ENCODE assay signal across 27 cellular contexts in the genomic region with DNA sequence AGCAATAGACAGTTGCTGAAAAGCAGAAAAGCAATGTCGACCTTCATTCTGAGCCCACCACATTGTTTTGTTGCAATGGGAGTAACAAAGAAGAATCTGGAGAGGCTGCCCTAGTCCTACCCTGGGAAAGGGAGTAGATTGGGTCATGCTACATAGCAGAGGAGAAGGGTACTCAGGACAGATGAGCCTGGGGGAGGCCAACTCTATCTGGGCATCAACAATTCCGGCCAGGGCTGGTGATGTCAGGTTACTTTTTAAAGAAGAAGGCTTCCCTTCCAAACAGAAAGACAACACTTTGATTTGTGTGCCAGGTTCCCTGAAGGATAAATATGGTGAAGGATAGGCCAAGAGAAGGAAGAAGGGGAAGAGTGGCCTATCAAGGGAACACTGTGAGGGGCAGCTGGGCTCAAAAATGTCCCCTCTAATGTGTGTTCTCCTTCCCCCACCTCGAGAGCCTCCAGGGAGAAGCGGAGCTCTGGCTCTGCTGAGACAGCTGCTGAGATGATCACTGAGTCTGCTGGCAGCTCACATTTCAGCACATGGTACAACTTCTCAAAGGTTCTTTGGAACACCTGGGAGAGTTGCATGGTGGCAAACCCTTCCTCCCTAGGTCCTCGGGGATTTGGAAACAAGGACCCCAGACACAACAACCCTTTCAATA.
"Had no signal": no experiment of that assay in that cellular context is flagged by ENCODE, and none has a peak within 500 bp of the region (broad histone marks: within the 10 kb centered on the region; RNA-seq: fewer than 3 reads in every experiment).

No MANE protein-coding gene starts in this region.

- H3K4me3 ChIP-seq: colonic mucosa, dorsolateral prefrontal cortex, esophagus muscularis mucosa, prostate gland, right atrium auricular region, skin epidermis, tibial artery had no signal

- H3K27me3 ChIP-seq: colonic mucosa, dorsolateral prefrontal cortex, right atrium auricular region, tibial artery had no signal

- H3K27me3 Mint-ChIP-seq: activated naive CD8-positive, alpha-beta T cell treated with anti-CD3 and anti-CD28 coated beads, Interleukin-2, amount 10 ng/mL, durations not matched to agents 7 days and 5 days; effector memory CD8-positive, alpha-beta T cell; naive thymus-derived CD8-positive, alpha-beta T cell; stimulated activated naive CD8-positive, alpha-beta T cell treated with anti-CD3 and anti-CD28 coated beads, Interleukin-15, amount 100 ng/mL, for 72 hours; T-cell had no signal

- H3K9me3 ChIP-seq: colonic mucosa, esophagus muscularis mucosa, prostate gland, right atrium auricular region, tibial artery had no signal

- H3K9me3 Mint-ChIP-seq: activated naive CD8-positive, alpha-beta T cell treated with anti-CD3 and anti-CD28 coated beads, Interleukin-2, amount 10 ng/mL, durations not matched to agents 7 days and 5 days; effector memory CD8-positive, alpha-beta T cell; naive thymus-derived CD8-positive, alpha-beta T cell; stimulated activated effector memory CD8-positive, alpha-beta T cell treated with anti-CD3 and anti-CD28 coated beads, Interleukin-12 subunit alpha, Interleukin-12 subunit beta, amount 100 ng/mL, for 72 hours; stimulated activated naive CD8-positive, alpha-beta T cell treated with anti-CD3 and anti-CD28 coated beads, Interleukin-15, amount 100 ng/mL, for 72 hours; T-cell had no signal

- DNase-seq: activated CD4-positive, CD25-positive, alpha-beta regulatory T cell treated with anti-CD3 and anti-CD28 coated beads, Interleukin-2, amount 50 U/mL, for 72 hours; activated naive CD4-positive, alpha-beta T cell; activated naive CD8-positive, alpha-beta T cell treated with anti-CD3 and anti-CD28 coated beads, Interleukin-2, amount 10 ng/mL, durations not matched to agents 7 days and 5 days; activated T-cell treated with anti-CD3 and anti-CD28 coated beads, Interleukin-2, amount 50 U/mL, for 1 hour; amniotic stem cell; colonic mucosa; dorsolateral prefrontal cortex; effector memory CD8-positive, alpha-beta T cell; hypothalamus; mesenchymal stem cell; naive thymus-derived CD8-positive, alpha-beta T cell; stimulated activated CD4-positive, alpha-beta T cell treated with anti-CD3 and anti-CD28 coated beads, Interleukin-2, amount 100 ng/mL, for 24 hours; stimulated activated naive CD8-positive, alpha-beta T cell treated with anti-CD3 and anti-CD28 coated beads, Interleukin-15, amount 100 ng/mL, for 72 hours; T-cell; tibial artery; WERI-Rb-1 had no signal

- FAIRE-seq: bronchial epithelial cell, endothelial cell of umbilical vein, frontal cortex, islet of Langerhans, TTC549, urothelium cell line had no signal

- H3K4me3 Mint-ChIP-seq: activated naive CD8-positive, alpha-beta T cell treated with anti-CD3 and anti-CD28 coated beads, Interleukin-2, amount 10 ng/mL, durations not matched to agents 7 days and 5 days; effector memory CD8-positive, alpha-beta T cell; naive thymus-derived CD8-positive, alpha-beta T cell; stimulated activated effector memory CD8-positive, alpha-beta T cell treated with anti-CD3 and anti-CD28 coated beads, Interleukin-12 subunit alpha, Interleukin-12 subunit beta, amount 100 ng/mL, for 72 hours; stimulated activated naive CD8-positive, alpha-beta T cell treated with anti-CD3 and anti-CD28 coated beads, Interleukin-15, amount 100 ng/mL, for 72 hours; T-cell had no signal

- H3K27ac ChIP-seq: colonic mucosa, dorsolateral prefrontal cortex, esophagus muscularis mucosa, prostate gland, right atrium auricular region, skin epidermis, tibial artery, WERI-Rb-1 had no signal

- H3K27ac Mint-ChIP-seq: activated naive CD8-positive, alpha-beta T cell treated with anti-CD3 and anti-CD28 coated beads, Interleukin-2, amount 10 ng/mL, durations not matched to agents 7 days and 5 days; stimulated activated effector memory CD8-positive, alpha-beta T cell treated with anti-CD3 and anti-CD28 coated beads, Interleukin-12 subunit alpha, Interleukin-12 subunit beta, amount 100 ng/mL, for 72 hours; stimulated activated naive CD8-positive, alpha-beta T cell treated with anti-CD3 and anti-CD28 coated beads, Interleukin-15, amount 100 ng/mL, for 72 hours; T-cell had no signal

- H3K36me3 ChIP-seq: colonic mucosa, prostate gland had no signal
